In the genomic region with DNA sequence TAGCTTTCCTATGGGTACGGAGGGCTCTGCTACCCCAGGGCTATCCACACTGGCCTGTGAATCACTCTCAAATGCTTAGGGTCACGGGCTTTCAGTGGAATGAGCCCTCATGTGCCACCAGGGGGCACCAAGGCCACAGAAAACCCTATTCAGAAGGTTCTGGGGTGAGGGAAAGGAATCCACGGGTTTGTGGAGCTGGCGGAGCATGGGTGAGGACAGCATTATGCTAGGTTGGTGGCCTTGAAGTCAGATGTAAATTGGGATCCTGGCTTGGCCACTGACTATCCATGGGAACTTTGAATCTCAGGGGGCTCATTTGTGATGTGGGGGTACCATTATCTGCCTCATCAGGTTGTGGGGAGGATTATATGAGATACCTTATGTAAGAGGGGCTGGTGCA, we compare ENCODE assay signal across 8 cellular contexts. TPM values are rescaled to one million over a fixed set of nuclear protein-coding genes. Genes with fewer than 3 reads are reported as not detected.
A peak's percentile ranks its signal among the peaks of the same experiment; 100 is the strongest.
DNase-seq lines count a peak whose midpoint lies in the region; ATAC-seq and TF ChIP-seq lines count a peak whose summit lies in the region.

No MANE protein-coding gene starts in this region.

- TF ChIP-seq CTCF in GM20000 (IDR thresholded peaks at IDR 0.05; ENCODE audit: extremely low read depth, missing control alignments): peak; percentile 79

- peak; percentile 57 to 66 for ATAC-seq in activated CD4-positive, CD25-positive, alpha-beta regulatory T cell treated with anti-CD3 and anti-CD28 coated beads, Interleukin-2, amount 50 U/mL, for 24 hours
- ATAC-seq in left lobe of liver (peak; percentile 81), HG03135 (IDR thresholded peaks at IDR 0.05; ENCODE audit: unreplicated experiment) (no peak)

- DNase-seq in AML-193 (lab: John Stamatoyannopoulos, UW) (peak; percentile 66 to 69), GM20000 (ENCODE audit: low spot score) (peak; percentile 64), NCI-H2196 (lab: John Stamatoyannopoulos, UW; ENCODE audit: unreplicated experiment) (peak; percentile 54), cerebellar cortex (ENCODE audit: low spot score) (peak; percentile 85), left lobe of liver (ENCODE audit: low spot score) (peak; percentile 69)
- peak; percentile 47 to 55 for DNase-seq in stimulated activated CD4-positive, alpha-beta T cell treated with anti-CD3 and anti-CD28 coated beads, Interleukin-4, amount 100 ng/mL, for 48 hours (ENCODE audit: low read depth in 2 of 2)

RNA-seq across cellular contexts. Expression of gene LAMTOR5, which starts 5.1 kb away (rescaled TPM):
- total RNA-seq in left lobe of liver: 49.8 TPM

RNA-seq across cellular contexts. Expression of gene SLC16A4, which starts 21.8 kb away (rescaled TPM):
- total RNA-seq in left lobe of liver: 3.5 TPM

RNA-seq across cellular contexts. Expression of gene PROK1, which starts 38.4 kb away (rescaled TPM):
- total RNA-seq in left lobe of liver: not detected
